16 cellular contexts compared by ENCODE assay signal in genomic region chr12:132848521-132848920, GRCh38. TPM values are rescaled to one million over a fixed set of nuclear protein-coding genes. Genes with fewer than 3 reads are reported as not detected.
DNase-seq lines count a peak whose midpoint lies in the region; TF ChIP-seq lines count a peak whose summit lies in the region.
"Had no signal": no experiment of that assay in that cellular context is flagged by ENCODE, and none has a peak within 500 bp of the region (broad histone marks: within the 10 kb centered on the region; RNA-seq: fewer than 3 reads in every experiment).

No MANE protein-coding gene starts in this region.

- no peak overlapping the region for H2AK5ac ChIP-seq in H9 (ENCODE audit: insufficient read length, low read length)

- H3K79me1 ChIP-seq in H9 (ENCODE audit: insufficient read depth, low read depth, low read length, poor library complexity, severe bottlenecking), result no peaks in the 10 kb centered on the region

- no peaks in the 10 kb centered on the region for H3K23me2 ChIP-seq in H9 (ENCODE audit: insufficient read length, low read depth, low read length, poor library complexity, severe bottlenecking)

- H4K20me1 ChIP-seq in H9 (ENCODE audit: control insufficient read depth, insufficient read depth, insufficient read length), result no peaks in the 10 kb centered on the region

- H3K9me3 ChIP-seq in H9 (ENCODE audit: control insufficient read depth, low read depth, low read length) (no peaks in the 10 kb centered on the region), thymus (ENCODE audit: control insufficient read depth) (peaks cover 1% of the 10 kb centered on the region)
- H3K9me3 ChIP-seq: A549, BE2C, HAP-1 had no signal

- H2BK12ac ChIP-seq in H9 (ENCODE audit: insufficient read length, low read depth, low read length), result no peak overlapping the region

- H3K27me3 ChIP-seq in H9 (ENCODE audit: insufficient read depth, low read length), result no peaks in the 10 kb centered on the region
- no peaks in the 10 kb centered on the region for H3K27me3 ChIP-seq in thymus (ENCODE audit: control insufficient read depth, insufficient read depth)
- H3K27me3 ChIP-seq: BE2C had no signal

- H3K23ac ChIP-seq in H9 (ENCODE audit: insufficient read length, low read depth, low read length), result no peak overlapping the region

- H3K36me3 Mint-ChIP-seq in activated naive CD8-positive, alpha-beta T cell, result peaks cover 5% of the 10 kb centered on the region
- peaks cover 24% of the 10 kb centered on the region for H3K36me3 Mint-ChIP-seq in activated naive CD8-positive, alpha-beta T cell treated with anti-CD3 and anti-CD28 coated beads for 36 hours
- peaks cover 21 to 73% (median 46%) of the 10 kb centered on the region in 3 experiments; a peak in 6 of 7 replicates for H3K36me3 Mint-ChIP-seq in H9 (ENCODE audit: insufficient read depth in 1 of 3, low read depth in 3 of 3)

- H3K36me3 ChIP-seq in thymus (ENCODE audit: control insufficient read depth, insufficient read depth), result peaks cover 63% of the 10 kb centered on the region
- H3K36me3 ChIP-seq: HAP-1 had no signal

- no peak overlapping the region for H3K4ac ChIP-seq in H9 (ENCODE audit: low read depth, low read length)

- no peak overlapping the region for H4K8ac ChIP-seq in H9 (replicated peaks; ENCODE audit: insufficient read length, low read depth, low read length)

- H2BK120ac ChIP-seq in H9 (ENCODE audit: low read depth, low read length, poor library complexity, severe bottlenecking), result no peak overlapping the region

- peak overlapping the region; percentile 75 for H3K27ac Mint-ChIP-seq in activated naive CD8-positive, alpha-beta T cell
- H3K27ac Mint-ChIP-seq in activated naive CD8-positive, alpha-beta T cell treated with anti-CD3 and anti-CD28 coated beads for 36 hours, result no peak overlapping the region
- peak overlapping the region; percentile 16 to 98 (median 92); a peak in 5 of 7 replicates for H3K27ac Mint-ChIP-seq in H9

- H4K91ac ChIP-seq in H9 (ENCODE audit: insufficient read length, low read depth, low read length), result no peak overlapping the region

- no peak overlapping the region for H3K27ac ChIP-seq in H9 (ENCODE audit: insufficient read length, low read depth, low read length)
- peak overlapping the region; percentile 19 for H3K27ac ChIP-seq in thymus (ENCODE audit: low read depth)
- H3K27ac ChIP-seq: A549, C4-2B had no signal

- H3K9ac ChIP-seq in H9 (ENCODE audit: extremely low read depth, insufficient read length, low read length), result no peak overlapping the region

- H3K4me2 ChIP-seq in H9 (ENCODE audit: insufficient read depth, insufficient read length, low read length), result no peak overlapping the region
- H3K4me2 ChIP-seq: A549 had no signal

- no peak overlapping the region for H3K18ac ChIP-seq in H9 (ENCODE audit: insufficient read length, low read depth, low read length)

- no peaks in the 10 kb centered on the region for H3K9me3 Mint-ChIP-seq in activated naive CD8-positive, alpha-beta T cell (ENCODE audit: low read depth)
- no peaks in the 10 kb centered on the region for H3K9me3 Mint-ChIP-seq in activated naive CD8-positive, alpha-beta T cell treated with anti-CD3 and anti-CD28 coated beads for 36 hours
- H3K9me3 Mint-ChIP-seq in H9, result no peaks in the 10 kb centered on the region

- H3K56ac ChIP-seq in H9 (ENCODE audit: insufficient read length, low read depth, low read length), result no peak overlapping the region

- DNase-seq in activated naive CD8-positive, alpha-beta T cell treated with anti-CD3 and anti-CD28 coated beads for 36 hours, result no peak
- DNase-seq in H9, result no peak
- peak; percentile 27 for DNase-seq in cerebellar cortex (ENCODE audit: low spot score)
- no peak for DNase-seq in stimulated activated CD4-positive, alpha-beta T cell treated with anti-CD3 and anti-CD28 coated beads, Interleukin-2, amount 100 ng/mL, for 24 hours
- DNase-seq in activated CD4-positive, alpha-beta T cell treated with anti-CD3 and anti-CD28 coated beads for 4 hours, result no peak
- no peak for DNase-seq in globus pallidus (ENCODE audit: low spot score)
- DNase-seq: BE2C, DMS53, GOT3, IMR-90 had no signal

- H2AFZ ChIP-seq in H9 (ENCODE audit: low read length), result no peak overlapping the region

- H3K14ac ChIP-seq in H9 (ENCODE audit: insufficient read depth, low read length), result no peak overlapping the region; the same call in 1 of the 2 replicates

- no peak overlapping the region for H2BK15ac ChIP-seq in H9 (ENCODE audit: low read depth, low read length)

- no peak overlapping the region for H4K5ac ChIP-seq in H9 (ENCODE audit: insufficient read length, low read depth, low read length)

- H3K4me3 Mint-ChIP-seq in activated naive CD8-positive, alpha-beta T cell, result no peak overlapping the region
- H3K4me3 Mint-ChIP-seq in activated naive CD8-positive, alpha-beta T cell treated with anti-CD3 and anti-CD28 coated beads for 36 hours, result no peak overlapping the region
- H3K4me3 Mint-ChIP-seq in H9, result peak overlapping the region; percentile 21 to 57; a peak in 3 of 5 replicates

- no peak overlapping the region for H3T11ph ChIP-seq in H9 (ENCODE audit: low read length)

- TF ChIP-seq CTCF in H9 (conservative IDR thresholded peaks at IDR 0.05), result no peak

- WGBS in H9 (ENCODE audit: extremely low coverage, insufficient read length, low lambda C conversion rate), result no CpG with 5 or more reads among the region's 13 CpGs
- WGBS in thymus, result 72% methylated on average over 13 of the region's 13 CpGs

- H3K4me1 ChIP-seq in H9 (ENCODE audit: insufficient read depth, low read length), result peaks cover 2% of the 10 kb centered on the region; the same call in 1 of the 2 replicates
- H3K4me1 ChIP-seq in thymus (ENCODE audit: control insufficient read depth, insufficient read depth, low read length), result peaks cover 17% of the 10 kb centered on the region
- H3K4me1 ChIP-seq: A549, BE2C, HAP-1 had no signal

- H3K27me3 Mint-ChIP-seq in activated naive CD8-positive, alpha-beta T cell, result no peaks in the 10 kb centered on the region
- no peaks in the 10 kb centered on the region for H3K27me3 Mint-ChIP-seq in activated naive CD8-positive, alpha-beta T cell treated with anti-CD3 and anti-CD28 coated beads for 36 hours
- H3K27me3 Mint-ChIP-seq in H9 (ENCODE audit: low read depth), result no peaks in the 10 kb centered on the region

- no peaks in the 10 kb centered on the region for H3K79me2 ChIP-seq in H9 (ENCODE audit: insufficient read depth, low read length)

- no peak overlapping the region for H3K4me3 ChIP-seq in thymus (ENCODE audit: low read length)
- H3K4me3 ChIP-seq: A549, GM12878, HAP-1 had no signal

- H2BK5ac ChIP-seq in H9 (ENCODE audit: insufficient read length, low read length), result no peak overlapping the region

- H3K4me1 Mint-ChIP-seq in activated naive CD8-positive, alpha-beta T cell (ENCODE audit: low read depth), result peaks cover 22% of the 10 kb centered on the region
- peaks cover 16% of the 10 kb centered on the region for H3K4me1 Mint-ChIP-seq in activated naive CD8-positive, alpha-beta T cell treated with anti-CD3 and anti-CD28 coated beads for 36 hours
- peaks cover 21 to 22% of the 10 kb centered on the region in 2 experiments for H3K4me1 Mint-ChIP-seq in H9

- H2BK20ac ChIP-seq in H9 (ENCODE audit: low read depth, low read length, poor library complexity, severe bottlenecking), result no peak overlapping the region

RNA-seq across cellular contexts. Expression of gene GOLGA3, which starts 19.9 kb away (rescaled TPM):
- 10 to 100 TPM; 51.5 to 57.2 TPM for total RNA-seq in activated naive CD8-positive, alpha-beta T cell treated with anti-CD3 and anti-CD28 coated beads for 36 hours
- total RNA-seq in H9 (2021), result 34.9 and 40.1 TPM in 2 replicates
- polyA plus RNA-seq in thymus, result 19.5 TPM

RNA-seq across cellular contexts. Expression of gene CHFR, which starts 38.9 kb away (rescaled TPM):
- total RNA-seq in activated naive CD8-positive, alpha-beta T cell treated with anti-CD3 and anti-CD28 coated beads for 36 hours, result 10 to 100 TPM; 47.9 to 48.6 TPM
- 51.9 and 53.3 TPM in 2 replicates for total RNA-seq in H9 (2021)
- 85.4 TPM for polyA plus RNA-seq in thymus

Comparison
In these comparisons a context has a peak if more than half of its experiments do, and no peak if none do; other contexts are left out.
1. H3K4me3 Mint-ChIP-seq: peak in H9 (2 of 2); none in activated naive CD8-positive, alpha-beta T cell (single experiment) and activated naive CD8-positive, alpha-beta T cell treated with anti-CD3 and anti-CD28 coated beads for 36 hours (single experiment).